Comparison of ENCODE assay signal across 10 cellular contexts in the genomic region with DNA sequence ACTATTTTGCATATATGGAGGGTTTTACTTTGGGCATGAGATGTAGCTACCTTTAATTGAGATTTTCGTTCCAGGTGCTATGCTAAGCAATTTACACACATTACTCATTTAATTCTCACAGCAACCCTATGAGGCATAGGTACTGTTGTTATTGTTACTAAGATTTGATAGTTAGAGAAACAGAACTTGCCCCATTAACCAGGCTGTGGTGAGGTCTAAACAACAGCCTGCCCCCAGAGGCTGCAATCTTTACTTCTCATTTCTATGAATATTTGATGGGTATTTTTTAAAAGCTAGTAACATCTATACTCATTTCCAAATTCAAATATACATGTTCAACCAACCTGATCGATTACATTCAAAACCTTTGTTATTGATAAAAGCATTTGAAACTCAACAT.
DNase-seq lines count a peak whose midpoint lies in the region; ATAC-seq, FAIRE-seq and TF ChIP-seq lines count a peak whose summit lies in the region.
"Had no signal": no experiment of that assay in that cellular context is flagged by ENCODE, and none has a peak within 500 bp of the region (broad histone marks: within the 10 kb centered on the region; RNA-seq: fewer than 3 reads in every experiment).

No MANE protein-coding gene starts in this region.

- H2AK5ac ChIP-seq in mesendoderm (ENCODE audit: low read length), result no peak overlapping the region

- no peak for ATAC-seq in psoas muscle
- no peak for ATAC-seq in HG03378 (IDR thresholded peaks at IDR 0.05; ENCODE audit: unreplicated experiment)
- no peak for ATAC-seq in pancreas

- no peaks in the 10 kb centered on the region for H3K79me2 ChIP-seq in mesendoderm (ENCODE audit: control insufficient read depth, insufficient read depth, low read length)

- no peak overlapping the region for H2BK5ac ChIP-seq in mesendoderm (ENCODE audit: low read length)

- H2BK15ac ChIP-seq in mesendoderm (replicated peaks; ENCODE audit: low read depth), result no peak overlapping the region

- DNase-seq in BE2C (no peak), HEK293T (ENCODE audit: extremely low spot score) (peak; percentile 45), ascending aorta (ENCODE audit: low spot score in 2 of 2) (no peak), psoas muscle (no peak), mesendoderm (no peak), pancreas (no peak)
- DNase-seq in stimulated activated CD4-positive, alpha-beta T cell treated with anti-CD3 and anti-CD28 coated beads, Interleukin-4, amount 100 ng/mL, for 24 hours, result no peak
- DNase-seq: NCI-H510A had no signal

- 95 to 97% (median 96%) methylated on average over 2 of the region's 2 CpGs for WGBS in psoas muscle, 3 donors
- WGBS in mesendoderm (ENCODE audit: extremely low coverage, insufficient coverage, low lambda C conversion rate), result 100% methylated on average over 1 of the region's 2 CpGs
- WGBS in pancreas, 2 donors, result 83 to 90% methylated on average over 2 of the region's 2 CpGs

- H3K9me3 ChIP-seq in BE2C (no peaks in the 10 kb centered on the region), ascending aorta (no peaks in the 10 kb centered on the region), psoas muscle (no peaks in the 10 kb centered on the region), pancreas (no peaks in the 10 kb centered on the region)

- no peak overlapping the region for H4K5ac ChIP-seq in mesendoderm (ENCODE audit: low read length)

- FAIRE-seq in pancreas (lab: Jason Lieb, UNC), result no peak
- FAIRE-seq: astrocyte had no signal

- H4K8ac ChIP-seq in mesendoderm (ENCODE audit: low read depth, low read length), result no peak overlapping the region

- H3K27ac ChIP-seq in ascending aorta (peak overlapping the region; percentile 93 to 95), psoas muscle (no peak overlapping the region), mesendoderm (ENCODE audit: low read depth, low read length) (no peak overlapping the region), pancreas (peak overlapping the region in 1 of 4 donors; percentile 13)

- intact Hi-C loops in ascending aorta (cut with DNase I) (no loop called here), psoas muscle (cut with DNase I) (loop anchor here in 1 of 2 donors (5.0 kb wide), 1 partner anchor 90 kb away; no protein-coding TSS in a partner anchor), pancreas (cut with DNase I) (no loop called here)

- H3K4ac ChIP-seq in mesendoderm (ENCODE audit: low read depth, low read length), result no peak overlapping the region

- H3K36me3 ChIP-seq in BE2C (no peaks in the 10 kb centered on the region), ascending aorta (no peaks in the 10 kb centered on the region), psoas muscle (ENCODE audit: insufficient read depth in 1 of 2, low read depth in 1 of 2) (no peaks in the 10 kb centered on the region), mesendoderm (ENCODE audit: control insufficient read depth, insufficient read depth, low read length) (no peaks in the 10 kb centered on the region), pancreas (no peaks in the 10 kb centered on the region)

- H3K18ac ChIP-seq in mesendoderm (ENCODE audit: low read length), result no peak overlapping the region

- no peak overlapping the region for H3K23ac ChIP-seq in mesendoderm (ENCODE audit: low read length)

- H2BK120ac ChIP-seq in mesendoderm (ENCODE audit: low read depth, low read length), result no peak overlapping the region

- POLR2A ChIA-PET in HEK293T (lab: Yijun Ruan, JAX), result no interaction called here

- CTCF ChIA-PET in HEK293T (lab: Yijun Ruan, JAX), result interaction anchor here (0.6 to 2.4 kb wide), 6 partner anchors 9 to 124 kb away, joined by 3 to 13 read pairs (median 4); no protein-coding TSS in a partner anchor

- H3K27me3 ChIP-seq in BE2C (no peaks in the 10 kb centered on the region), ascending aorta (no peaks in the 10 kb centered on the region), psoas muscle (ENCODE audit: insufficient read depth in 3 of 3, low read length in 2 of 3) (no peaks in the 10 kb centered on the region), mesendoderm (ENCODE audit: insufficient read depth, low read length, poor library complexity) (no peaks in the 10 kb centered on the region), pancreas (no peaks in the 10 kb centered on the region)

- H3K4me3 ChIP-seq in BE2C (ENCODE audit: low read depth, low read length), result no peak overlapping the region
- H3K4me3 ChIP-seq in ascending aorta, result peak overlapping the region in 1 of 2 donors; percentile 20
- H3K4me3 ChIP-seq in psoas muscle, result no peak overlapping the region
- H3K4me3 ChIP-seq in mesendoderm (ENCODE audit: low read length), result no peak overlapping the region
- no peak overlapping the region for H3K4me3 ChIP-seq in pancreas

- H3K56ac ChIP-seq in mesendoderm (ENCODE audit: low read length), result no peak overlapping the region

- TF ChIP-seq CTCF in BE2C (IDR thresholded peaks at IDR 0.05; ENCODE audit: low read depth, low read length) (0 out of 2 replicates have a peak, but pooled peaks have one; percentile 7), ascending aorta (IDR thresholded peaks at IDR 0.05) (peak in 1 of 3 experiments; percentile 16), psoas muscle (IDR thresholded peaks at IDR 0.05) (peak; percentile 7), pancreas (IDR thresholded peaks at IDR 0.05) (no peak)

- H3K4me1 ChIP-seq in BE2C (no peaks in the 10 kb centered on the region), ascending aorta (peaks cover 12 to 53% of the 10 kb centered on the region in 2 donors), psoas muscle (peaks cover 36% of the 10 kb centered on the region), mesendoderm (ENCODE audit: control insufficient read depth, low read depth, low read length) (no peaks in the 10 kb centered on the region), pancreas (peaks cover 7 to 26% (median 16%) of the 10 kb centered on the region in 3 donors)

- no peak overlapping the region for H3K9ac ChIP-seq in mesendoderm (ENCODE audit: low read length)

- peaks cover 2% of the 10 kb centered on the region for H3K79me1 ChIP-seq in mesendoderm (ENCODE audit: low read length)

- H3K4me2 ChIP-seq in mesendoderm (ENCODE audit: low read length), result no peak overlapping the region

TF ChIP-seq in HEK293T, 16 proteins besides CTCF, POLR2A, EP300 and RAD21:
- TF ChIP-seq TARDBP (IDR thresholded peaks at IDR 0.05), result no peak
- TF ChIP-seq ARNT (IDR thresholded peaks at IDR 0.05), result no peak
- no peak for TF ChIP-seq LEF1 (IDR thresholded peaks at IDR 0.05; ENCODE audit: borderline replicate concordance)
- TF ChIP-seq, protein P1, sequence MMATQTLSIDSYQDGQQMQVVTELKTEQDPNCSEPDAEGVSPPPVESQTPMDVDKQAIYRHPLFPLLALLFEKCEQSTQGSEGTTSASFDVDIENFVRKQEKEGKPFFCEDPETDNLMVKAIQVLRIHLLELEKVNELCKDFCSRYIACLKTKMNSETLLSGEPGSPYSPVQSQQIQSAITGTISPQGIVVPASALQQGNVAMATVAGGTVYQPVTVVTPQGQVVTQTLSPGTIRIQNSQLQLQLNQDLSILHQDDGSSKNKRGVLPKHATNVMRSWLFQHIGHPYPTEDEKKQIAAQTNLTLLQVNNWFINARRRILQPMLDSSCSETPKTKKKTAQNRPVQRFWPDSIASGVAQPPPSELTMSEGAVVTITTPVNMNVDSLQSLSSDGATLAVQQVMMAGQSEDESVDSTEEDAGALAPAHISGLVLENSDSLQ (IDR thresholded peaks at IDR 0.05), result no peak
- TF ChIP-seq HDGF (IDR thresholded peaks at IDR 0.05; ENCODE audit: borderline replicate concordance), result no peak
- no peak for TF ChIP-seq SP1 (IDR thresholded peaks at IDR 0.05)
- TF ChIP-seq CTBP1 (IDR thresholded peaks at IDR 0.05; ENCODE audit: borderline replicate concordance), result no peak
TF ChIP-seq in HEK293T: peak in this region for 0.

Comparison
In these comparisons a context has a peak if more than half of its experiments do, and no peak if none do; other contexts are left out.
1. CTCF ChIP-seq: peak in BE2C (single experiment) and psoas muscle (single experiment); none in pancreas (0 of 4).
2. H3K27ac ChIP-seq: peak in ascending aorta (2 of 2); none in psoas muscle (single experiment) and mesendoderm (single experiment).